Comparison of ENCODE assay signal across 1 cellular context in the genomic region with DNA sequence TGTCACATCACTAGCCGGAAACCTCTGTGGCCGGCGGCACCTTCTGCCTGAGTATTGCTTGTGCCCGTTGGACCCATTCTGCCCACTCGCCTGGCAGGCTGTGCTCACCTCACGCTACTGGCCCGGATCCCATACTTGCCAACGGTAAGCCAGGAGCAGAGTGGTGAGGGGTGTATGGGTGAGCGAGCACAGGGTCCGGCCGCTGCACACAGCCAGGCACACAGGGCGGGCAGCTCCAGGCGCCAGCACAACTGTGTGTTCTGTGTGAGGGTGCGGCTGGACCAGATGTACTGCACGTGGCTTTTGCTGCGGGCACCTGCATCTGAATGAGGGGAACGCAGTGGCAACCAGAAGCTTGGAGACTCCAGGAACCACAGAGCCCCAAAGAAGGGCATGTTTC.
TF ChIP-seq lines count a peak whose summit lies in the region.

No MANE protein-coding gene starts in this region.

TF ChIP-seq in GM23338, 12 proteins besides CTCF, POLR2A, EP300 and RAD21 (continued from another document):
- TF ChIP-seq ZNF462 (CRISPR knock-in tag; IDR thresholded peaks at IDR 0.05) = no peak
- TF ChIP-seq EZH2 (IDR thresholded peaks at IDR 0.05; ENCODE audit: low read depth, unreplicated experiment) = no peak
- TF ChIP-seq STAT1 (IDR thresholded peaks at IDR 0.05; ENCODE audit: unreplicated experiment) = no peak
- TF ChIP-seq ZNF114 (CRISPR knock-in tag; IDR thresholded peaks at IDR 0.05) = no peak
- no peak for TF ChIP-seq CREB1 (CRISPR knock-in tag; IDR thresholded peaks at IDR 0.05; ENCODE audit: low read depth)
- TF ChIP-seq NANOG (IDR thresholded peaks at IDR 0.05; ENCODE audit: borderline replicate concordance) = no peak
